8 cellular contexts compared by ENCODE assay signal in genomic region chr15:70376929-70377691, GRCh38.
DNase-seq lines count a peak whose midpoint lies in the region; ATAC-seq and TF ChIP-seq lines count a peak whose summit lies in the region.

No MANE protein-coding gene starts in this region.

- H3K18ac ChIP-seq in mesenchymal stem cell (ENCODE audit: low read depth in 1 of 2, low read length in 2 of 2), result no peak overlapping the region

- WGBS in mesenchymal stem cell, result 3% methylated on average over 20 of the region's 21 CpGs

- H2AK5ac ChIP-seq in mesenchymal stem cell (ENCODE audit: low read length, severe bottlenecking), result no peak overlapping the region

- TF ChIP-seq CTCF in coronary artery (IDR thresholded peaks at IDR 0.05), result no peak

- no peak for ATAC-seq in HG02973 (IDR thresholded peaks at IDR 0.05; ENCODE audit: unreplicated experiment)

- no peak overlapping the region for H2BK5ac ChIP-seq in mesenchymal stem cell (ENCODE audit: low read depth, low read length, poor library complexity, severe bottlenecking)

- no peaks in the 10 kb centered on the region for H3K9me2 ChIP-seq in Karpas-422 (replicated peaks; ENCODE audit: insufficient read depth, low read length)

- no peak overlapping the region for H4K8ac ChIP-seq in mesenchymal stem cell (ENCODE audit: low read length)

- peak overlapping the region; percentile 40 for H2BK15ac ChIP-seq in mesenchymal stem cell (ENCODE audit: low read depth, poor library complexity, severe bottlenecking)

- peaks cover 0 to 7% (median 1%) of the 10 kb centered on the region in 11 experiments; a peak in 7 of 22 replicates for H3K9me3 ChIP-seq in BLaER1 treated with 17β-estradiol and CSF1 and Interleukin-3, amounts not matched to agents 10 nM and 100 nM (replicated peaks in 1 of 11)
- H3K9me3 ChIP-seq in mesenchymal stem cell (ENCODE audit: control insufficient read depth, low read length), result peaks cover 9% of the 10 kb centered on the region
- H3K9me3 ChIP-seq in Karpas-422 (ENCODE audit: low read length), result no peaks in the 10 kb centered on the region

- no peak overlapping the region for H3K23ac ChIP-seq in mesenchymal stem cell (ENCODE audit: low read length in 2 of 2)

- H3K79me1 ChIP-seq in mesenchymal stem cell (replicated peaks; ENCODE audit: low read length, poor library complexity, severe bottlenecking), result no peaks in the 10 kb centered on the region

- H3K9ac ChIP-seq in BLaER1 treated with 17β-estradiol and CSF1 and Interleukin-3, amounts not matched to agents 10 nM and 100 nM, result 0 out of 22 replicates have a peak overlapping the region, but pooled peaks of 1 of the 11 experiments have one; percentile 21
- peak overlapping the region; percentile 81 for H3K9ac ChIP-seq in mesenchymal stem cell (ENCODE audit: low read length)
- no peak overlapping the region for H3K9ac ChIP-seq in Karpas-422 (ENCODE audit: low read length)

- no peaks in the 10 kb centered on the region for H3K79me2 ChIP-seq in Karpas-422 (ENCODE audit: low read length)

- no peak overlapping the region for H4K91ac ChIP-seq in mesenchymal stem cell (ENCODE audit: low read length)

- H3K14ac ChIP-seq in mesenchymal stem cell (ENCODE audit: low read length in 2 of 2), result no peak overlapping the region

- H3K27me3 ChIP-seq in BLaER1 treated with 17β-estradiol and CSF1 and Interleukin-3, amounts not matched to agents 10 nM and 100 nM, result peaks cover 0 to 13% (median 0%) of the 10 kb centered on the region in 11 experiments; a peak in 5 of 22 replicates
- H3K27me3 ChIP-seq in mesenchymal stem cell (ENCODE audit: control insufficient read depth in 1 of 2, insufficient read depth in 1 of 2, low read length in 2 of 2) (peaks cover 75 to 80% of the 10 kb centered on the region in 2 experiments), Karpas-422 (ENCODE audit: low read length) (no peaks in the 10 kb centered on the region)

- peaks cover 7 to 27% (median 14%) of the 10 kb centered on the region in 10 experiments; a peak in 19 of 20 replicates for H3K4me1 ChIP-seq in BLaER1 treated with 17β-estradiol and CSF1 and Interleukin-3, amounts not matched to agents 10 nM and 100 nM
- peaks cover 12% of the 10 kb centered on the region for H3K4me1 ChIP-seq in mesenchymal stem cell (ENCODE audit: control insufficient read depth, insufficient read depth, low read depth, low read length)
- no peaks in the 10 kb centered on the region for H3K4me1 ChIP-seq in Karpas-422 (ENCODE audit: low read length)

- no peaks in the 10 kb centered on the region for H3K36me3 ChIP-seq in BLaER1 treated with 17β-estradiol and CSF1 and Interleukin-3, amounts not matched to agents 10 nM and 100 nM
- H3K36me3 ChIP-seq in mesenchymal stem cell (ENCODE audit: control insufficient read depth in 1 of 2, insufficient read depth in 2 of 2, low read depth in 1 of 2, low read length in 2 of 2) (no peaks in the 10 kb centered on the region), Karpas-422 (ENCODE audit: insufficient read depth, low read length) (no peaks in the 10 kb centered on the region)

- H3K27ac ChIP-seq in BLaER1 treated with 17β-estradiol and CSF1 and Interleukin-3, amounts not matched to agents 10 nM and 100 nM, result no peak overlapping the region
- H3K27ac ChIP-seq in coronary artery (peak overlapping the region in 1 of 2 donors; percentile 42), mesenchymal stem cell (ENCODE audit: low read length, poor library complexity, severe bottlenecking) (no peak overlapping the region), Karpas-422 (ENCODE audit: low read length) (no peak overlapping the region)

- no peak overlapping the region for H3K4ac ChIP-seq in mesenchymal stem cell (ENCODE audit: low read depth in 1 of 2, low read length in 2 of 2)

- no peaks in the 10 kb centered on the region; a peak in 1 of 22 replicates for H4K20me1 ChIP-seq in BLaER1 treated with 17β-estradiol and CSF1 and Interleukin-3, amounts not matched to agents 10 nM and 100 nM
- no peaks in the 10 kb centered on the region for H4K20me1 ChIP-seq in Karpas-422 (ENCODE audit: insufficient read depth, low read depth, low read length)

- H3K4me2 ChIP-seq in BLaER1 treated with 17β-estradiol and CSF1 and Interleukin-3, amounts not matched to agents 10 nM and 100 nM, result peak overlapping the region; percentile 15 to 74 (median 53); a peak in 21 of 22 replicates
- H3K4me2 ChIP-seq in mesenchymal stem cell (ENCODE audit: low read length, poor library complexity, severe bottlenecking), result peak overlapping the region; percentile 15
- no peak overlapping the region for H3K4me2 ChIP-seq in Karpas-422 (ENCODE audit: low read depth, low read length, poor library complexity, severe bottlenecking)

- no peak overlapping the region for H2AFZ ChIP-seq in mesenchymal stem cell (ENCODE audit: low read depth, low read length)
- no peak overlapping the region for H2AFZ ChIP-seq in Karpas-422 (ENCODE audit: low read length)

- no peak overlapping the region for H2BK120ac ChIP-seq in mesenchymal stem cell (ENCODE audit: low read depth, low read length)

- H2BK12ac ChIP-seq in mesenchymal stem cell (ENCODE audit: low read length in 2 of 2), result no peak overlapping the region

- no peak overlapping the region for H3K4me3 ChIP-seq in BLaER1 treated with 17β-estradiol and CSF1 and Interleukin-3, amounts not matched to agents 10 nM and 100 nM
- H3K4me3 ChIP-seq in coronary artery (peak overlapping the region; percentile 52), mesenchymal stem cell (ENCODE audit: insufficient read depth in 1 of 2, low read depth in 1 of 2, low read length in 2 of 2) (peak overlapping the region in 1 of 2 experiments; percentile 67), Karpas-422 (ENCODE audit: low read length) (no peak overlapping the region)

- DNase-seq in NCI-H1105 treated with DMSO at 0.1 percent for 48 hours (lab: John Stamatoyannopoulos, UW) (peak; percentile 52), coronary artery (ENCODE audit: low spot score) (peak; percentile 85), mesenchymal stem cell (peak; percentile 46), NCI-H345 (lab: John Stamatoyannopoulos, UW) (no peak), Karpas-422 (no peak)
- DNase-seq in stimulated activated CD4-positive, alpha-beta T cell treated with anti-CD3 and anti-CD28 coated beads, Interleukin-4, amount 100 ng/mL, for 4 hours, result no peak

Comparison
In these comparisons a context has a peak if more than half of its experiments do, and no peak if none do; other contexts are left out.
1. DNase-seq: peak in NCI-H1105 treated with DMSO at 0.1 percent for 48 hours (single experiment), coronary artery (single experiment) and mesenchymal stem cell (single experiment); none in NCI-H345 (single experiment), stimulated activated CD4-positive, alpha-beta T cell treated with anti-CD3 and anti-CD28 coated beads, Interleukin-4, amount 100 ng/mL, for 4 hours (0 of 2) and Karpas-422 (single experiment).